Comparison of ENCODE assay signal across 1 cellular context in the genomic region with DNA sequence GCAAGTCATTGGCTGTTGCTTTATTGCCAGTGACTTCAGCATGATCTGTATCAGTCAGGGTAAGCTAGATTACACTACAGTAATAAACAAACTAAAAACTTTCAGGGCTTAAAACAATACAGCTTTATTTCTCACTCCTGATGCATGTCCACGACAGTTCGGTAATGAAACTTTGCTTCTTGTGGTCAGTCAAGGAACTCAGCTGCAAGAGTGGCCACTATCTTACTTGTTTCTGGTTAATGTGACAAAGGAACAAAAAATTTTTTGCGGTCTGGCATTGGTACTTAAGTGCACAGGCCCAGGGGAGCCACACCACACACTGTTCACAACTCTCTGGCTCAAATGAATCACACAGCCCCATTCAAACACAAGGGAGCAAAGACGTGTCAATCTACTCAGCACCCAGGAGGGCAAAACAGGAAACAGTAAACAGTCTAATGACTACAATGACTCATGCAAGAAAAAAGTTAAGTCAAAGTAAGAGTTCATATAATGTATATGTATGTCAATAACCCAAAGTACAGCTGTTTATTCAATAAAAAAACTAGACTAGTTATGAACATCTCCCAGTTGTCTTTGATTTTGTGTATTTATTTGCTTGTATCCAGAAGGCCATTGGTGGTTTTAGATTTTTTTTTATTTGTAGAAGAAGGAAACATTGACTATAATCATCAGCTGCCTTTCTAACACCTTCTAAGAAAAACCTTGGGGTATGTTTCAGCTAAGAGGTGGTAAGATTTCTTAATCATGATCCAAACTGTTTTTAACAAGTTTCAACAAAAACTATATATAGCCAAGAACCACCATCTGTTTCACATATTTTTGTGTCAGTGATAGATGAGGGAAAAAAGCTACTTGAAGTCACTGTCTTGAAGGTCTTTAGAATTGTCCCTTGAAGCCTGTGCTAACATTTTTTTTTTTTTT.
TF ChIP-seq lines count a peak whose summit lies in the region.

No MANE protein-coding gene starts in this region.

TF ChIP-seq in GM12878, 131 proteins besides CTCF, POLR2A, EP300 and RAD21 (continued from another document and continues in another):
- TF ChIP-seq NR2C1 (IDR thresholded peaks at IDR 0.05), result no peak
- TF ChIP-seq MEF2A (IDR thresholded peaks at IDR 0.05; ENCODE audit: insufficient read depth, low read depth, low read length), result peak; percentile 87
- no peak for TF ChIP-seq FOXK2 (IDR thresholded peaks at IDR 0.05)
- TF ChIP-seq JUNB (IDR thresholded peaks at IDR 0.05), result peak; percentile 98
- peak; percentile 90 for TF ChIP-seq POU2F2 (IDR thresholded peaks at IDR 0.05; ENCODE audit: borderline replicate concordance, low read depth, low read length)
- TF ChIP-seq, protein P1, sequence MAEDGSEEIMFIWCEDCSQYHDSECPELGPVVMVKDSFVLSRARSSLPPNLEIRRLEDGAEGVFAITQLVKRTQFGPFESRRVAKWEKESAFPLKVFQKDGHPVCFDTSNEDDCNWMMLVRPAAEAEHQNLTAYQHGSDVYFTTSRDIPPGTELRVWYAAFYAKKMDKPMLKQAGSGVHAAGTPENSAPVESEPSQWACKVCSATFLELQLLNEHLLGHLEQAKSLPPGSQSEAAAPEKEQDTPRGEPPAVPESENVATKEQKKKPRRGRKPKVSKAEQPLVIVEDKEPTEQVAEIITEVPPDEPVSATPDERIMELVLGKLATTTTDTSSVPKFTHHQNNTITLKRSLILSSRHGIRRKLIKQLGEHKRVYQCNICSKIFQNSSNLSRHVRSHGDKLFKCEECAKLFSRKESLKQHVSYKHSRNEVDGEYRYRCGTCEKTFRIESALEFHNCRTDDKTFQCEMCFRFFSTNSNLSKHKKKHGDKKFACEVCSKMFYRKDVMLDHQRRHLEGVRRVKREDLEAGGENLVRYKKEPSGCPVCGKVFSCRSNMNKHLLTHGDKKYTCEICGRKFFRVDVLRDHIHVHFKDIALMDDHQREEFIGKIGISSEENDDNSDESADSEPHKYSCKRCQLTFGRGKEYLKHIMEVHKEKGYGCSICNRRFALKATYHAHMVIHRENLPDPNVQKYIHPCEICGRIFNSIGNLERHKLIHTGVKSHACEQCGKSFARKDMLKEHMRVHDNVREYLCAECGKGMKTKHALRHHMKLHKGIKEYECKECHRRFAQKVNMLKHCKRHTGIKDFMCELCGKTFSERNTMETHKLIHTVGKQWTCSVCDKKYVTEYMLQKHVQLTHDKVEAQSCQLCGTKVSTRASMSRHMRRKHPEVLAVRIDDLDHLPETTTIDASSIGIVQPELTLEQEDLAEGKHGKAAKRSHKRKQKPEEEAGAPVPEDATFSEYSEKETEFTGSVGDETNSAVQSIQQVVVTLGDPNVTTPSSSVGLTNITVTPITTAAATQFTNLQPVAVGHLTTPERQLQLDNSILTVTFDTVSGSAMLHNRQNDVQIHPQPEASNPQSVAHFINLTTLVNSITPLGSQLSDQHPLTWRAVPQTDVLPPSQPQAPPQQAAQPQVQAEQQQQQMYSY (CRISPR knock-in tag; IDR thresholded peaks at IDR 0.05), result no peak
- TF ChIP-seq, protein P2, sequence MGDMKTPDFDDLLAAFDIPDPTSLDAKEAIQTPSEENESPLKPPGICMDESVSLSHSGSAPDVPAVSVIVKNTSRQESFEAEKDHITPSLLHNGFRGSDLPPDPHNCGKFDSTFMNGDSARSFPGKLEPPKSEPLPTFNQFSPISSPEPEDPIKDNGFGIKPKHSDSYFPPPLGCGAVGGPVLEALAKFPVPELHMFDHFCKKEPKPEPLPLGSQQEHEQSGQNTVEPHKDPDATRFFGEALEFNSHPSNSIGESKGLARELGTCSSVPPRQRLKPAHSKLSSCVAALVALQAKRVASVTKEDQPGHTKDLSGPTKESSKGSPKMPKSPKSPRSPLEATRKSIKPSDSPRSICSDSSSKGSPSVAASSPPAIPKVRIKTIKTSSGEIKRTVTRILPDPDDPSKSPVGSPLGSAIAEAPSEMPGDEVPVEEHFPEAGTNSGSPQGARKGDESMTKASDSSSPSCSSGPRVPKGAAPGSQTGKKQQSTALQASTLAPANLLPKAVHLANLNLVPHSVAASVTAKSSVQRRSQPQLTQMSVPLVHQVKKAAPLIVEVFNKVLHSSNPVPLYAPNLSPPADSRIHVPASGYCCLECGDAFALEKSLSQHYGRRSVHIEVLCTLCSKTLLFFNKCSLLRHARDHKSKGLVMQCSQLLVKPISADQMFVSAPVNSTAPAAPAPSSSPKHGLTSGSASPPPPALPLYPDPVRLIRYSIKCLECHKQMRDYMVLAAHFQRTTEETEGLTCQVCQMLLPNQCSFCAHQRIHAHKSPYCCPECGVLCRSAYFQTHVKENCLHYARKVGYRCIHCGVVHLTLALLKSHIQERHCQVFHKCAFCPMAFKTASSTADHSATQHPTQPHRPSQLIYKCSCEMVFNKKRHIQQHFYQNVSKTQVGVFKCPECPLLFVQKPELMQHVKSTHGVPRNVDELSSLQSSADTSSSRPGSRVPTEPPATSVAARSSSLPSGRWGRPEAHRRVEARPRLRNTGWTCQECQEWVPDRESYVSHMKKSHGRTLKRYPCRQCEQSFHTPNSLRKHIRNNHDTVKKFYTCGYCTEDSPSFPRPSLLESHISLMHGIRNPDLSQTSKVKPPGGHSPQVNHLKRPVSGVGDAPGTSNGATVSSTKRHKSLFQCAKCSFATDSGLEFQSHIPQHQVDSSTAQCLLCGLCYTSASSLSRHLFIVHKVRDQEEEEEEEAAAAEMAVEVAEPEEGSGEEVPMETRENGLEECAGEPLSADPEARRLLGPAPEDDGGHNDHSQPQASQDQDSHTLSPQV (IDR thresholded peaks at IDR 0.05), result no peak
- TF ChIP-seq, protein P3, sequence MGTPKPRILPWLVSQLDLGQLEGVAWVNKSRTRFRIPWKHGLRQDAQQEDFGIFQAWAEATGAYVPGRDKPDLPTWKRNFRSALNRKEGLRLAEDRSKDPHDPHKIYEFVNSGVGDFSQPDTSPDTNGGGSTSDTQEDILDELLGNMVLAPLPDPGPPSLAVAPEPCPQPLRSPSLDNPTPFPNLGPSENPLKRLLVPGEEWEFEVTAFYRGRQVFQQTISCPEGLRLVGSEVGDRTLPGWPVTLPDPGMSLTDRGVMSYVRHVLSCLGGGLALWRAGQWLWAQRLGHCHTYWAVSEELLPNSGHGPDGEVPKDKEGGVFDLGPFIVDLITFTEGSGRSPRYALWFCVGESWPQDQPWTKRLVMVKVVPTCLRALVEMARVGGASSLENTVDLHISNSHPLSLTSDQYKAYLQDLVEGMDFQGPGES (IDR thresholded peaks at IDR 0.05), result no peak
- TF ChIP-seq CBFB (IDR thresholded peaks at IDR 0.05; ENCODE audit: low read depth), result peak; percentile 98
- TF ChIP-seq, protein P4, sequence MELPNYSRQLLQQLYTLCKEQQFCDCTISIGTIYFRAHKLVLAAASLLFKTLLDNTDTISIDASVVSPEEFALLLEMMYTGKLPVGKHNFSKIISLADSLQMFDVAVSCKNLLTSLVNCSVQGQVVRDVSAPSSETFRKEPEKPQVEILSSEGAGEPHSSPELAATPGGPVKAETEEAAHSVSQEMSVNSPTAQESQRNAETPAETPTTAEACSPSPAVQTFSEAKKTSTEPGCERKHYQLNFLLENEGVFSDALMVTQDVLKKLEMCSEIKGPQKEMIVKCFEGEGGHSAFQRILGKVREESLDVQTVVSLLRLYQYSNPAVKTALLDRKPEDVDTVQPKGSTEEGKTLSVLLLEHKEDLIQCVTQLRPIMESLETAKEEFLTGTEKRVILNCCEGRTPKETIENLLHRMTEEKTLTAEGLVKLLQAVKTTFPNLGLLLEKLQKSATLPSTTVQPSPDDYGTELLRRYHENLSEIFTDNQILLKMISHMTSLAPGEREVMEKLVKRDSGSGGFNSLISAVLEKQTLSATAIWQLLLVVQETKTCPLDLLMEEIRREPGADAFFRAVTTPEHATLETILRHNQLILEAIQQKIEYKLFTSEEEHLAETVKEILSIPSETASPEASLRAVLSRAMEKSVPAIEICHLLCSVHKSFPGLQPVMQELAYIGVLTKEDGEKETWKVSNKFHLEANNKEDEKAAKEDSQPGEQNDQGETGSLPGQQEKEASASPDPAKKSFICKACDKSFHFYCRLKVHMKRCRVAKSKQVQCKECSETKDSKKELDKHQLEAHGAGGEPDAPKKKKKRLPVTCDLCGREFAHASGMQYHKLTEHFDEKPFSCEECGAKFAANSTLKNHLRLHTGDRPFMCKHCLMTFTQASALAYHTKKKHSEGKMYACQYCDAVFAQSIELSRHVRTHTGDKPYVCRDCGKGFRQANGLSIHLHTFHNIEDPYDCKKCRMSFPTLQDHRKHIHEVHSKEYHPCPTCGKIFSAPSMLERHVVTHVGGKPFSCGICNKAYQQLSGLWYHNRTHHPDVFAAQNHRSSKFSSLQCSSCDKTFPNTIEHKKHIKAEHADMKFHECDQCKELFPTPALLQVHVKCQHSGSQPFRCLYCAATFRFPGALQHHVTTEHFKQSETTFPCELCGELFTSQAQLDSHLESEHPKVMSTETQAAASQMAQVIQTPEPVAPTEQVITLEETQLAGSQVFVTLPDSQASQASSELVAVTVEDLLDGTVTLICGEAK (IDR thresholded peaks at IDR 0.05; ENCODE audit: borderline replicate concordance), result peak; percentile 61; the same call in 1 of the 2 replicates
- TF ChIP-seq, protein P5, sequence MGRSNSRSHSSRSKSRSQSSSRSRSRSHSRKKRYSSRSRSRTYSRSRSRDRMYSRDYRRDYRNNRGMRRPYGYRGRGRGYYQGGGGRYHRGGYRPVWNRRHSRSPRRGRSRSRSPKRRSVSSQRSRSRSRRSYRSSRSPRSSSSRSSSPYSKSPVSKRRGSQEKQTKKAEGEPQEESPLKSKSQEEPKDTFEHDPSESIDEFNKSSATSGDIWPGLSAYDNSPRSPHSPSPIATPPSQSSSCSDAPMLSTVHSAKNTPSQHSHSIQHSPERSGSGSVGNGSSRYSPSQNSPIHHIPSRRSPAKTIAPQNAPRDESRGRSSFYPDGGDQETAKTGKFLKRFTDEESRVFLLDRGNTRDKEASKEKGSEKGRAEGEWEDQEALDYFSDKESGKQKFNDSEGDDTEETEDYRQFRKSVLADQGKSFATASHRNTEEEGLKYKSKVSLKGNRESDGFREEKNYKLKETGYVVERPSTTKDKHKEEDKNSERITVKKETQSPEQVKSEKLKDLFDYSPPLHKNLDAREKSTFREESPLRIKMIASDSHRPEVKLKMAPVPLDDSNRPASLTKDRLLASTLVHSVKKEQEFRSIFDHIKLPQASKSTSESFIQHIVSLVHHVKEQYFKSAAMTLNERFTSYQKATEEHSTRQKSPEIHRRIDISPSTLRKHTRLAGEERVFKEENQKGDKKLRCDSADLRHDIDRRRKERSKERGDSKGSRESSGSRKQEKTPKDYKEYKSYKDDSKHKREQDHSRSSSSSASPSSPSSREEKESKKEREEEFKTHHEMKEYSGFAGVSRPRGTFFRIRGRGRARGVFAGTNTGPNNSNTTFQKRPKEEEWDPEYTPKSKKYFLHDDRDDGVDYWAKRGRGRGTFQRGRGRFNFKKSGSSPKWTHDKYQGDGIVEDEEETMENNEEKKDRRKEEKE (IDR thresholded peaks at IDR 0.05), result no peak
- TF ChIP-seq SRF (IDR thresholded peaks at IDR 0.05; ENCODE audit: low read depth in 2 of 2, low read length in 2 of 2), result peak in 1 of 2 experiments; percentile 52; a peak in 1 of 4 replicates
- peak; percentile 100 for TF ChIP-seq FOXM1 (IDR thresholded peaks at IDR 0.05; ENCODE audit: low read depth, low read length)
- no peak for TF ChIP-seq FOS (IDR thresholded peaks at IDR 0.05; ENCODE audit: borderline replicate concordance, extremely low read depth, insufficient read length)
- TF ChIP-seq KDM1A (IDR thresholded peaks at IDR 0.05; ENCODE audit: borderline replicate concordance), result no peak
- TF ChIP-seq, protein P6, sequence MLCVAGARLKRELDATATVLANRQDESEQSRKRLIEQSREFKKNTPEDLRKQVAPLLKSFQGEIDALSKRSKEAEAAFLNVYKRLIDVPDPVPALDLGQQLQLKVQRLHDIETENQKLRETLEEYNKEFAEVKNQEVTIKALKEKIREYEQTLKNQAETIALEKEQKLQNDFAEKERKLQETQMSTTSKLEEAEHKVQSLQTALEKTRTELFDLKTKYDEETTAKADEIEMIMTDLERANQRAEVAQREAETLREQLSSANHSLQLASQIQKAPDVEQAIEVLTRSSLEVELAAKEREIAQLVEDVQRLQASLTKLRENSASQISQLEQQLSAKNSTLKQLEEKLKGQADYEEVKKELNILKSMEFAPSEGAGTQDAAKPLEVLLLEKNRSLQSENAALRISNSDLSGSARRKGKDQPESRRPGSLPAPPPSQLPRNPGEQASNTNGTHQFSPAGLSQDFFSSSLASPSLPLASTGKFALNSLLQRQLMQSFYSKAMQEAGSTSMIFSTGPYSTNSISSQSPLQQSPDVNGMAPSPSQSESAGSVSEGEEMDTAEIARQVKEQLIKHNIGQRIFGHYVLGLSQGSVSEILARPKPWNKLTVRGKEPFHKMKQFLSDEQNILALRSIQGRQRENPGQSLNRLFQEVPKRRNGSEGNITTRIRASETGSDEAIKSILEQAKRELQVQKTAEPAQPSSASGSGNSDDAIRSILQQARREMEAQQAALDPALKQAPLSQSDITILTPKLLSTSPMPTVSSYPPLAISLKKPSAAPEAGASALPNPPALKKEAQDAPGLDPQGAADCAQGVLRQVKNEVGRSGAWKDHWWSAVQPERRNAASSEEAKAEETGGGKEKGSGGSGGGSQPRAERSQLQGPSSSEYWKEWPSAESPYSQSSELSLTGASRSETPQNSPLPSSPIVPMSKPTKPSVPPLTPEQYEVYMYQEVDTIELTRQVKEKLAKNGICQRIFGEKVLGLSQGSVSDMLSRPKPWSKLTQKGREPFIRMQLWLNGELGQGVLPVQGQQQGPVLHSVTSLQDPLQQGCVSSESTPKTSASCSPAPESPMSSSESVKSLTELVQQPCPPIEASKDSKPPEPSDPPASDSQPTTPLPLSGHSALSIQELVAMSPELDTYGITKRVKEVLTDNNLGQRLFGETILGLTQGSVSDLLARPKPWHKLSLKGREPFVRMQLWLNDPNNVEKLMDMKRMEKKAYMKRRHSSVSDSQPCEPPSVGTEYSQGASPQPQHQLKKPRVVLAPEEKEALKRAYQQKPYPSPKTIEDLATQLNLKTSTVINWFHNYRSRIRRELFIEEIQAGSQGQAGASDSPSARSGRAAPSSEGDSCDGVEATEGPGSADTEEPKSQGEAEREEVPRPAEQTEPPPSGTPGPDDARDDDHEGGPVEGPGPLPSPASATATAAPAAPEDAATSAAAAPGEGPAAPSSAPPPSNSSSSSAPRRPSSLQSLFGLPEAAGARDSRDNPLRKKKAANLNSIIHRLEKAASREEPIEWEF (IDR thresholded peaks at IDR 0.05; ENCODE audit: insufficient replicate concordance, low read depth, low read length), result peak; percentile 95
- TF ChIP-seq ZNF24 (IDR thresholded peaks at IDR 0.05), result peak; percentile 73
- peak; percentile 100 for TF ChIP-seq MTA2 (IDR thresholded peaks at IDR 0.05; ENCODE audit: low read depth)
- TF ChIP-seq SREBF2 (IDR thresholded peaks at IDR 0.05; ENCODE audit: low read length), result no peak
- TF ChIP-seq CHD2 (IDR thresholded peaks at IDR 0.05; ENCODE audit: borderline replicate concordance, low read depth, low read length), result peak; percentile 92
- TF ChIP-seq, protein P7, sequence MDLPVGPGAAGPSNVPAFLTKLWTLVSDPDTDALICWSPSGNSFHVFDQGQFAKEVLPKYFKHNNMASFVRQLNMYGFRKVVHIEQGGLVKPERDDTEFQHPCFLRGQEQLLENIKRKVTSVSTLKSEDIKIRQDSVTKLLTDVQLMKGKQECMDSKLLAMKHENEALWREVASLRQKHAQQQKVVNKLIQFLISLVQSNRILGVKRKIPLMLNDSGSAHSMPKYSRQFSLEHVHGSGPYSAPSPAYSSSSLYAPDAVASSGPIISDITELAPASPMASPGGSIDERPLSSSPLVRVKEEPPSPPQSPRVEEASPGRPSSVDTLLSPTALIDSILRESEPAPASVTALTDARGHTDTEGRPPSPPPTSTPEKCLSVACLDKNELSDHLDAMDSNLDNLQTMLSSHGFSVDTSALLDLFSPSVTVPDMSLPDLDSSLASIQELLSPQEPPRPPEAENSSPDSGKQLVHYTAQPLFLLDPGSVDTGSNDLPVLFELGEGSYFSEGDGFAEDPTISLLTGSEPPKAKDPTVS (IDR thresholded peaks at IDR 0.05; ENCODE audit: low read depth, low read length), result no peak
- TF ChIP-seq BRCA1 (IDR thresholded peaks at IDR 0.05; ENCODE audit: low read depth, low read length), result no peak
- no peak for TF ChIP-seq ESRRA (IDR thresholded peaks at IDR 0.05; ENCODE audit: low read length)
- TF ChIP-seq SMAD5 (IDR thresholded peaks at IDR 0.05; ENCODE audit: low read depth), result no peak
- TF ChIP-seq TCF7 (IDR thresholded peaks at IDR 0.05; ENCODE audit: borderline replicate concordance), result peak; percentile 89
